ENCODE assay signal across 22 cellular contexts in the genomic region with DNA sequence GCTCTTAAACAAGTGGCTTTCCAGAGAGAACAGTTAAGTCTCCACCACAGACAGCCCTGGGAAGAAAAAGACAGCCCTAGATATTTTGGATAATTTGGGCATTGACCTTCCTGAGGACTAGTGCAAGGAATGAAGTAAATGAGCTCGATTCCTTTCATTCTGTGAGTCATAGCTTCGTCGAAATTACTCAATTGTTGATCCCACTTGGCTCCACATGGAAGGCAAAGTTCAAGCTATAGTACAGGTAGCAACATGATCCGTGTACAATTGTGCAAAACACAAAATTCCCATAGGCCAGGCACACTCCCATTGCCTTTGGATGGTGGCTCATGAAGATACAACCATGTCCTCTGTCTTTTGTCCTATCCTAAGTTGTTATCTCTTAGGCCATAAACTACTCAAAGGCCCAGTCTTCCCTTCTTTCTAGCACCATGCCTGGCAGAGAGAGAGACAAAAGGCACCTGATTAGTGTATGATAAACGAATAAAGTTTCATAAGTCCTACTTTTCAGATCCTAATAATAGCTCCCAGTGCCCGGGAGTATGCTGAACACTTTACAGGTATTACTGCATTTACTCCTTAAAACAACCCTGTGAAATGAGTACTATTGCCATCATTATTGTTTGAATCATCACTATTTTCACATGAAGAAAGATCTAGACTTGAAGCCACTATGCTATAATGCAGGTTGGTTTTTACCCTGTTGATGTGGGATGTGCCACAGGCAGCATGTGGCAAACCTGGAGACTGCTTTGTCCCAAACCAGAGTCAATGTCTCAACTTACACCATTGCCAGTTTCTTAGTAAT.
DNase-seq lines count a peak whose midpoint lies in the region; ATAC-seq, FAIRE-seq and TF ChIP-seq lines count a peak whose summit lies in the region.
"Had no signal": no experiment of that assay in that cellular context is flagged by ENCODE, and none has a peak within 500 bp of the region (broad histone marks: within the 10 kb centered on the region; RNA-seq: fewer than 3 reads in every experiment).

No MANE protein-coding gene starts in this region.

- no peaks in the 10 kb centered on the region for H3K79me2 ChIP-seq in H1 (ENCODE audit: control insufficient read depth in 1 of 2, insufficient read depth in 2 of 2, low read length in 2 of 2)

- H3K4me3 Mint-ChIP-seq in T-helper 2 cell treated with Interferon-gamma antibody and Interleukin-4, amounts not matched to agents 5 μg/mL and 100 μg/mL, for 36 hours: no peak overlapping the region
- H3K4me3 Mint-ChIP-seq: central memory CD8-positive, alpha-beta T cell; mesothelial cell of epicardium; nephron had no signal

- H3K27me3 Mint-ChIP-seq in T-helper 2 cell treated with Interferon-gamma antibody and Interleukin-4, amounts not matched to agents 5 μg/mL and 100 μg/mL, for 36 hours (ENCODE audit: low read depth): peaks cover 5% of the 10 kb centered on the region
- H3K27me3 Mint-ChIP-seq: central memory CD8-positive, alpha-beta T cell had no signal

- peak overlapping the region; percentile 26 to 48; a peak in 3 of 4 replicates for H3K4me2 ChIP-seq in H1 (ENCODE audit: insufficient read depth in 1 of 2, low read depth in 2 of 2, low read length in 2 of 2)

- H2BK12ac ChIP-seq in H1 (ENCODE audit: low read depth, low read length): no peak overlapping the region

- H3K27ac ChIP-seq in H1 (ENCODE audit: low read depth, low read length): no peak overlapping the region
- H3K27ac ChIP-seq in left lung: no peak overlapping the region
- H3K27ac ChIP-seq in tibial artery: no peak overlapping the region
- H3K27ac ChIP-seq: SJSA1 had no signal

- WGBS in H1 (ENCODE audit: extremely low coverage in 1 of 2, insufficient coverage in 1 of 2, insufficient read length in 1 of 2, insufficient replicate concordance in 2 of 2, low coverage in 1 of 2, low lambda C conversion rate in 2 of 2, missing lambda C conversion rate in 1 of 2), 2 experiments: 65% methylated on average over 6 of the region's 6 CpGs; no CpG with 5 or more reads in 1 of the 2 experiments

- no peak overlapping the region for H4K91ac ChIP-seq in H1 (replicated peaks; ENCODE audit: insufficient read length, low read length)

- H3K9me3 Mint-ChIP-seq in T-helper 2 cell treated with Interferon-gamma antibody and Interleukin-4, amounts not matched to agents 5 μg/mL and 100 μg/mL, for 36 hours: no peaks in the 10 kb centered on the region
- H3K9me3 Mint-ChIP-seq: central memory CD8-positive, alpha-beta T cell; mesothelial cell of epicardium; nephron had no signal

- no peak overlapping the region for H3K18ac ChIP-seq in H1 (ENCODE audit: extremely low read depth, low read length)

- H3K9me3 ChIP-seq in H1 (ENCODE audit: insufficient read depth in 2 of 2, low read depth in 1 of 2, low read length in 1 of 2) (no peaks in the 10 kb centered on the region), left lung (no peaks in the 10 kb centered on the region), tibial artery (no peaks in the 10 kb centered on the region)
- H3K9me3 ChIP-seq: SJSA1 had no signal

- H2BK20ac ChIP-seq in H1 (ENCODE audit: low read length): no peak overlapping the region

- FAIRE-seq in H1 (lab: Jason Lieb, UNC): no peak

- no peak overlapping the region for H4K5ac ChIP-seq in H1 (ENCODE audit: insufficient read length, low read depth, low read length)

- H2BK5ac ChIP-seq in H1 (ENCODE audit: low read depth, low read length): no peak overlapping the region

- no peak overlapping the region for H2BK15ac ChIP-seq in H1 (ENCODE audit: low read length)

- H3K4me3 ChIP-seq in AG10803 (ENCODE audit: low read length) (no peak overlapping the region), H1 (ENCODE audit: extremely low read depth in 1 of 4, insufficient read depth in 2 of 4, low read depth in 3 of 4, low read length in 4 of 4) (peak overlapping the region in 1 of 4 experiments; percentile 12; a peak in 1 of 8 replicates), left lung (no peak overlapping the region), tibial artery (no peak overlapping the region)
- H3K4me3 ChIP-seq: SJSA1 had no signal

- no peak overlapping the region for H3K14ac ChIP-seq in H1 (ENCODE audit: insufficient read length)

- peak; percentile 14 for DNase-seq in AG10803 (ENCODE audit: low read depth)
- DNase-seq in LoVo (ENCODE audit: low spot score): peak; percentile 81
- no peak for DNase-seq in H1 (ENCODE audit: low read depth in 1 of 2, low spot score in 2 of 2)
- DNase-seq in left lung: no peak
- no peak for DNase-seq in NCI-H526 treated with DMSO at 0.1 percent for 48 hours (lab: John Stamatoyannopoulos, UW)
- DNase-seq in NCI-H1436 (lab: John Stamatoyannopoulos, UW): no peak
- DNase-seq in tibial artery: no peak
- no peak for DNase-seq in T-helper 2 cell treated with Interferon-gamma antibody and Interleukin-4, amounts not matched to agents 5 μg/mL and 100 μg/mL, for 36 hours (ENCODE audit: low spot score)
- DNase-seq: activated effector memory CD4-positive, alpha-beta T cell treated with Interleukin-2 at 50 U/mL for 16 hours; amniotic stem cell; GOT3; hypothalamus; KBM-7; kidney glomerular epithelial cell; NCI-H1092 treated with DMSO at 0.1 percent for 48 hours; NCI-H2081 treated with DMSO at 0.1 percent for 48 hours; NCI-H524; posterior cingulate gyrus had no signal

- peaks cover 12% of the 10 kb centered on the region for H3K4me1 Mint-ChIP-seq in T-helper 2 cell treated with Interferon-gamma antibody and Interleukin-4, amounts not matched to agents 5 μg/mL and 100 μg/mL, for 36 hours (ENCODE audit: low read depth)
- H3K4me1 Mint-ChIP-seq: central memory CD8-positive, alpha-beta T cell had no signal

- no peak overlapping the region for H2AFZ ChIP-seq in H1 (ENCODE audit: low read length)

- TF ChIP-seq RAD21 in H1 (IDR thresholded peaks at IDR 0.05 in 1 of 2, conservative IDR thresholded peaks at IDR 0.05 in 1 of 2; ENCODE audit: low read depth in 2 of 2, low read length in 2 of 2): no peak

- no peaks in the 10 kb centered on the region for H3K36me3 ChIP-seq in H1 (ENCODE audit: control insufficient read depth in 2 of 4, insufficient read depth in 4 of 4, low read length in 3 of 4)
- H3K36me3 ChIP-seq in left lung: no peaks in the 10 kb centered on the region
- no peaks in the 10 kb centered on the region for H3K36me3 ChIP-seq in tibial artery
- H3K36me3 ChIP-seq: SJSA1 had no signal

- no peak for TF ChIP-seq POLR2A in H1 (IDR thresholded peaks at IDR 0.05; ENCODE audit: control extremely low read depth in 1 of 2, low read depth in 2 of 2, low read length in 2 of 2)

- POLR2A ChIA-PET in H1 (lab: Charles Lee; ENCODE audit: partially characterized antibody): interaction anchor here (1.2 kb wide), 1 partner anchor 177 kb away, joined by 3 read pairs; a partner anchor contains a TSS

- H3K23ac ChIP-seq in H1 (ENCODE audit: insufficient read length): no peak overlapping the region

- TF ChIP-seq CTCF in AG10803 (conservative IDR thresholded peaks at IDR 0.05; ENCODE audit: low read length) (no peak), H1 (IDR thresholded peaks at IDR 0.05; ENCODE audit: control extremely low read depth in 1 of 3, insufficient read depth in 1 of 3, low read depth in 1 of 3, low read length in 3 of 3) (no peak), left lung (IDR thresholded peaks at IDR 0.05) (no peak), tibial artery (IDR thresholded peaks at IDR 0.05) (no peak)

- H4K20me1 ChIP-seq in H1 (replicated peaks in 1 of 2; ENCODE audit: control insufficient read depth in 1 of 2, insufficient read depth in 2 of 2, low read length in 2 of 2): peaks cover 0 to 2% of the 10 kb centered on the region in 2 experiments

- TF ChIP-seq EP300 in H1 (IDR thresholded peaks at IDR 0.05; ENCODE audit: borderline replicate concordance in 1 of 2, low read depth in 2 of 2, low read length in 2 of 2): no peak

- H2BK120ac ChIP-seq in H1 (replicated peaks; ENCODE audit: low read depth, low read length): no peak overlapping the region

- H4K8ac ChIP-seq in H1 (ENCODE audit: extremely low read depth, insufficient read depth, low read length): no peak overlapping the region

- peak; percentile 12 for ATAC-seq in left lung

- no peak overlapping the region for H3K27ac Mint-ChIP-seq in T-helper 2 cell treated with Interferon-gamma antibody and Interleukin-4, amounts not matched to agents 5 μg/mL and 100 μg/mL, for 36 hours
- H3K27ac Mint-ChIP-seq: nephron had no signal

- no peaks in the 10 kb centered on the region for H3K79me1 ChIP-seq in H1 (ENCODE audit: low read depth, low read length)

- peaks cover 4 to 17% (median 8%) of the 10 kb centered on the region in 4 experiments; a peak in 5 of 7 replicates for H3K4me1 ChIP-seq in H1 (replicated peaks in 1 of 4; ENCODE audit: control insufficient read depth in 3 of 4, insufficient read depth in 4 of 4, low read length in 3 of 4)
- H3K4me1 ChIP-seq in left lung: no peaks in the 10 kb centered on the region
- H3K4me1 ChIP-seq in tibial artery: no peaks in the 10 kb centered on the region

- CTCF ChIA-PET in H1 (lab: Charles Lee; ENCODE audit: partially characterized antibody): interaction anchor here (0.8 to 14.0 kb wide), 11 partner anchors 15 to 275 kb away, joined by 3 to 246 read pairs (median 4); no protein-coding TSS in a partner anchor

- no peak overlapping the region for H2AK5ac ChIP-seq in H1 (ENCODE audit: low read depth, low read length)

- H3K56ac ChIP-seq in H1 (replicated peaks; ENCODE audit: insufficient read length, low read depth, low read length): no peak overlapping the region

- peaks cover 6 to 38% (median 24%) of the 10 kb centered on the region in 4 experiments; a peak in 6 of 7 replicates for H3K27me3 ChIP-seq in H1 (replicated peaks in 1 of 4; ENCODE audit: control insufficient read depth in 3 of 4, extremely low read depth in 1 of 4, insufficient read depth in 3 of 4, low read length in 3 of 4)
- H3K27me3 ChIP-seq in left lung: no peaks in the 10 kb centered on the region
- H3K27me3 ChIP-seq in tibial artery: no peaks in the 10 kb centered on the region
- H3K27me3 ChIP-seq: SJSA1 had no signal

- H3K4ac ChIP-seq in H1 (replicated peaks; ENCODE audit: insufficient read length, low read depth, low read length): no peak overlapping the region

- no peaks in the 10 kb centered on the region for H3K23me2 ChIP-seq in H1 (ENCODE audit: low read depth, low read length)

- H3K36me3 Mint-ChIP-seq in T-helper 2 cell treated with Interferon-gamma antibody and Interleukin-4, amounts not matched to agents 5 μg/mL and 100 μg/mL, for 36 hours (ENCODE audit: low read depth): no peaks in the 10 kb centered on the region
- H3K36me3 Mint-ChIP-seq: mesothelial cell of epicardium had no signal

- intact Hi-C loops in left lung (cut with DNase I): loop anchor here (10.0 kb wide), 2 partner anchors 86 to 276 kb away; no protein-coding TSS in a partner anchor
- intact Hi-C loops in tibial artery (cut with DNase I; ENCODE audit: low total_unique reads): loop anchor here (10.0 kb wide), 1 partner anchor 86 kb away; no protein-coding TSS in a partner anchor

- no peak overlapping the region for H3K9ac ChIP-seq in H1 (replicated peaks in 1 of 4; ENCODE audit: extremely low read depth in 1 of 4, low read depth in 3 of 4, low read length in 3 of 4)

TF ChIP-seq in H1, 55 proteins besides CTCF, POLR2A, EP300 and RAD21 (continues in another document):
- no peak for TF ChIP-seq NANOG (IDR thresholded peaks at IDR 0.05; ENCODE audit: insufficient read depth, low read depth, low read length, poor library complexity, severe bottlenecking)

Comparison
In these comparisons a context has a peak if more than half of its experiments do, and no peak if none do; other contexts are left out.
1. DNase-seq: peak in AG10803 (single experiment) and LoVo (single experiment); none in H1 (0 of 2), left lung (0 of 2), NCI-H526 treated with DMSO at 0.1 percent for 48 hours (single experiment), NCI-H1436 (single experiment), tibial artery (0 of 2) and T-helper 2 cell treated with Interferon-gamma antibody and Interleukin-4, amounts not matched to agents 5 μg/mL and 100 μg/mL, for 36 hours (single experiment).